26 cellular contexts compared by ENCODE assay signal in the genomic region with DNA sequence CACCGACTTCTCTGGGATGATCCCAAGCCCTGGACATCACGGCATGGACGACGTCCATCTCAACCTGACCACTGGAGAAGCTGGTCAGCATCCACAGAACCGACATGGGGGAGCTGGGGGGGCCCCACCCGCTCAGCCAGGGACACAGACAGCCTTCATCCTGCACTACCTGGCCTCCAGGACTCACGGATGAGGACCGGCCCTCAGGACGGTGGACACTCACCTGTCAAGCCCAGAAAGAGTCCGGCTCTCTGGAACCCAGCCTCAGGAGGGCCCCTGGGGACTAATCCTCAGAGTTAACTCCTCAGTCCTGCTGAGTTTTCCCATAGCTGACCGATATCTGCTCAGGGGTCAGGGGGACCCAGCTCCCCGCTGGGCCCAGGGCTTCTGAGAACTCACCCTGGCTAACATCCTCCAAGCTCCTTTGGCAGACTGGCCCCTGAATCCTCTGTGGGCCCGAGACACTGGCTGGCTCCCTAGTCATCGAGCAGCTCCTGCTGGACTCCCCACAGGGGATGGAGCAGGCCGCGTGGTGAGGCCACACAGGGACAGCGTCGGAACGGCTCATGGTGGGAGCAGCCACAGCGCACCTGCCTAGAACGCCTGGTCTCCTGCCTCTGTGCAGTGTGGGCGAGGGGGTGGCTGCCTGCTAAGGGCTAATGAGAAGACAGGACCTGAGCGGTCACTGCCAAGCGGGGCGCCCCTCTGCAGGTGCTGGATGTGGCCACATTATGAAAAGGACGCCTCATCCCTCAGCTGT.
"Had no signal": no experiment of that assay in that cellular context is flagged by ENCODE, and none has a peak within 500 bp of the region (broad histone marks: within the 10 kb centered on the region; RNA-seq: fewer than 3 reads in every experiment).

No MANE protein-coding gene starts in this region.

- DNase-seq: activated B cell treated with CpG ODN at 0.5 μM for 24 hours; activated CD4-positive, alpha-beta T cell treated with anti-CD3 and anti-CD28 coated beads for 48 hours; activated CD4-positive, alpha-beta T cell treated with anti-CD3 and anti-CD28 coated beads, Interleukin-2, amount 50 U/mL, for 1 hour; activated CD4-positive, alpha-beta T cell treated with anti-CD3 and anti-CD28 coated beads, Interleukin-2, amount 50 U/mL, for 48 hours; activated CD8-positive, alpha-beta memory T cell treated with anti-CD3 and anti-CD28 coated beads for 24 hours; activated CD8-positive, alpha-beta T cell treated with anti-CD3 and anti-CD28 coated beads for 36 hours; activated effector memory CD4-positive, alpha-beta T cell treated with Interleukin-2 at 50 U/mL for 16 hours; activated gamma-delta T cell treated with Interleukin-2 at 50 U/mL for 16 hours; activated naive CD4-positive, alpha-beta T cell treated with anti-CD3 and anti-CD28 coated beads, Interleukin-2, amount 50 U/mL, for 16 hours; activated naive CD4-positive, alpha-beta T cell treated with Interleukin-2 at 50 U/mL for 16 hours; activated T-cell treated with anti-CD3 and anti-CD28 coated beads, Interleukin-2, amount 50 U/mL, for 4 hours; amniotic stem cell; anterior cingulate cortex; brain microvascular endothelial cell; cortex of kidney; effector CD8-positive, alpha-beta T cell; esophagus squamous epithelium; foreskin melanocyte; T-helper 1 cell; T-helper 17 cell; T1000; WERI-Rb-1 had no signal

- H3K4me3 ChIP-seq: esophagus squamous epithelium, gastroesophageal sphincter had no signal

- H3K4me1 ChIP-seq: esophagus squamous epithelium, gastroesophageal sphincter had no signal

- ATAC-seq: activated CD4-positive, CD25-positive, alpha-beta regulatory T cell treated with anti-CD3 and anti-CD28 coated beads, Interleukin-2, amount 50 U/mL, for 24 hours; activated CD8-positive, alpha-beta T cell treated with anti-CD3 and anti-CD28 coated beads for 36 hours; activated T-cell treated with anti-CD3 and anti-CD28 coated beads, Interleukin-2, amount 50 U/mL, for 4 hours; activated T-helper 17 cell treated with anti-CD3 and anti-CD28 coated beads, Interleukin-2, amount 50 U/mL, for 72 hours; gastroesophageal sphincter; T-helper 17 cell had no signal

- H3K9me3 ChIP-seq: esophagus squamous epithelium, gastroesophageal sphincter had no signal

- H3K27me3 ChIP-seq: brain microvascular endothelial cell had no signal

- H3K27ac ChIP-seq: brain microvascular endothelial cell, epithelial cell of prostate, esophagus squamous epithelium, gastroesophageal sphincter, WERI-Rb-1 had no signal

- H3K36me3 ChIP-seq: brain microvascular endothelial cell, esophagus squamous epithelium, gastroesophageal sphincter, WERI-Rb-1 had no signal
